Comparison of ENCODE assay signal across 7 cellular contexts in the genomic region with DNA sequence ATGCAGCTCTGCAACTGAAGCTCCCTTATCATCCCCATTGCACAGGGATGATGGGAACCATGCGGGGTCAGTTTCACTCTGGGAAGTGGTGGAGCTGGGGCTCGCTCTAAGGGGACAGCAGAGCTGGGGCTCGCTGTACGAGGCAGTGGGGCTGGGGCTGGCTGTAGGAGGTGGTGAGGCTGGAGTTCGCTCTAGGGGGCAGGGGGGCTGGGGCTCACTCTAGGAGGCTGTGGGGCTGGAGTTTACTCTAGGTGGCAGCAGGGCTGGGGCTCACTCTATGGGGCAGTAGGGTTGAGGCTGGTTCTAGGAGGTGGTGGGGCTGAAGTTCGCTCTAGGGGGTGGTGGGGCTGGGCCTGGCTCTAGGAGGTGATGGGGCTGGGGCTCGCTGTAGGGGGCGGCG.
"Had no signal": no experiment of that assay in that cellular context is flagged by ENCODE, and none has a peak within 500 bp of the region (broad histone marks: within the 10 kb centered on the region; RNA-seq: fewer than 3 reads in every experiment).

No MANE protein-coding gene starts in this region.

- ATAC-seq: HCT116, K562 had no signal

- H3K36me3 ChIP-seq: HAP-1 had no signal

- H3K9ac ChIP-seq: GM23248 had no signal

- H3K27ac ChIP-seq: GM23248 had no signal

- H3K4me3 ChIP-seq: GM23248, HAP-1, K562 had no signal

- DNase-seq: GM23248, GOT3, H7, IMR-90 had no signal

- H3K9me3 ChIP-seq: HAP-1 had no signal

- H3K4me1 ChIP-seq: HAP-1 had no signal
